ENCODE assay signal across 23 cellular contexts in genomic region chr13:48297131-48297786, GRCh38.
"Had no signal": no experiment of that assay in that cellular context is flagged by ENCODE, and none has a peak within 500 bp of the region (broad histone marks: within the 10 kb centered on the region; RNA-seq: fewer than 3 reads in every experiment).

No MANE protein-coding gene starts in this region.

- H3K4me3 Mint-ChIP-seq: activated CD4-positive, alpha-beta memory T cell treated with anti-CD3 and anti-CD28 coated beads for 36 hours; activated CD4-positive, alpha-beta T cell treated with anti-CD3 and anti-CD28 coated beads, Interleukin-2, amount 10 ng/mL, durations not matched to agents 7 days and 5 days; activated naive CD4-positive, alpha-beta T cell treated with anti-CD3 and anti-CD28 coated beads for 36 hours; activated naive CD8-positive, alpha-beta T cell; activated T-cell treated with anti-CD3 and anti-CD28 coated beads, Interleukin-2, amount 50 U/mL, for 4 hours; brain; central memory CD8-positive, alpha-beta T cell; T-cell had no signal

- H3K9me3 Mint-ChIP-seq: activated CD4-positive, alpha-beta memory T cell treated with anti-CD3 and anti-CD28 coated beads for 36 hours; activated CD4-positive, alpha-beta T cell treated with anti-CD3 and anti-CD28 coated beads, Interleukin-2, amount 10 ng/mL, durations not matched to agents 7 days and 5 days; activated naive CD4-positive, alpha-beta T cell treated with anti-CD3 and anti-CD28 coated beads for 36 hours; activated T-cell treated with anti-CD3 and anti-CD28 coated beads, Interleukin-2, amount 50 U/mL, for 4 hours; central memory CD8-positive, alpha-beta T cell; T-cell had no signal

- H3K27me3 Mint-ChIP-seq: activated CD4-positive, alpha-beta memory T cell treated with anti-CD3 and anti-CD28 coated beads for 36 hours; activated CD4-positive, alpha-beta T cell treated with anti-CD3 and anti-CD28 coated beads, Interleukin-2, amount 10 ng/mL, durations not matched to agents 7 days and 5 days; activated naive CD8-positive, alpha-beta T cell; central memory CD8-positive, alpha-beta T cell; T-cell had no signal

- DNase-seq: activated CD4-positive, alpha-beta memory T cell treated with anti-CD3 and anti-CD28 coated beads for 36 hours; activated CD4-positive, alpha-beta T cell treated with anti-CD3 and anti-CD28 coated beads, Interleukin-2, amount 10 ng/mL, durations not matched to agents 7 days and 5 days; activated CD4-positive, CD25-positive, alpha-beta regulatory T cell; activated CD8-positive, alpha-beta memory T cell treated with anti-CD3 and anti-CD28 coated beads for 24 hours; activated gamma-delta T cell; activated naive CD4-positive, alpha-beta T cell treated with anti-CD3 and anti-CD28 coated beads for 36 hours; activated T-cell treated with anti-CD3 and anti-CD28 coated beads, Interleukin-2, amount 50 U/mL, for 4 hours; amygdala; Karpas-422; NCI-H1105 treated with DMSO at 0.1 percent for 48 hours; NCI-H1436 treated with DMSO at 0.1 percent for 48 hours; NCI-H1930; NCI-H2171; NCI-H446; NCI-H524; NCI-H748 treated with DMSO at 0.1 percent for 48 hours; SIG-M5; T-cell had no signal

- H3K27ac ChIP-seq: SK-N-MC, VCaP had no signal

- H3K36me3 Mint-ChIP-seq: activated naive CD8-positive, alpha-beta T cell; T-cell had no signal

- H3K27ac Mint-ChIP-seq: activated CD4-positive, alpha-beta memory T cell treated with anti-CD3 and anti-CD28 coated beads for 36 hours; activated CD4-positive, alpha-beta T cell treated with anti-CD3 and anti-CD28 coated beads, Interleukin-2, amount 10 ng/mL, durations not matched to agents 7 days and 5 days; activated naive CD4-positive, alpha-beta T cell treated with anti-CD3 and anti-CD28 coated beads for 36 hours; activated naive CD8-positive, alpha-beta T cell; brain; T-cell had no signal

- H3K4me3 ChIP-seq: SK-N-MC had no signal
